In genomic region chr14:51022769-51023168, GRCh38 we compare ENCODE assay signal across 16 cellular contexts.
"Had no signal": no experiment of that assay in that cellular context is flagged by ENCODE, and none has a peak within 500 bp of the region (broad histone marks: within the 10 kb centered on the region; RNA-seq: fewer than 3 reads in every experiment).

No MANE protein-coding gene starts in this region.

- H3K36me3 ChIP-seq: colonic mucosa, SJSA1, upper lobe of right lung had no signal

- H3K27ac Mint-ChIP-seq: activated CD4-positive, alpha-beta memory T cell treated with anti-CD3 and anti-CD28 coated beads for 36 hours; activated naive CD8-positive, alpha-beta T cell; natural killer cell treated with Interleukin-12 subunit alpha and Interleukin-12 subunit beta and Interleukin-15 and Interleukin-18, amount 100 ng/mL, for 72 hours; stimulated activated effector memory CD8-positive, alpha-beta T cell treated with anti-CD3 and anti-CD28 coated beads, Interleukin-12 subunit alpha, Interleukin-12 subunit beta, amount 100 ng/mL, for 72 hours had no signal

- H3K36me3 Mint-ChIP-seq: activated CD4-positive, alpha-beta memory T cell treated with anti-CD3 and anti-CD28 coated beads for 36 hours; natural killer cell treated with Interleukin-12 subunit alpha and Interleukin-12 subunit beta and Interleukin-15 and Interleukin-18, amount 100 ng/mL, for 72 hours; stimulated activated effector memory CD8-positive, alpha-beta T cell treated with anti-CD3 and anti-CD28 coated beads, Interleukin-12 subunit alpha, Interleukin-12 subunit beta, amount 100 ng/mL, for 72 hours had no signal

- H3K4me3 Mint-ChIP-seq: activated CD4-positive, alpha-beta memory T cell treated with anti-CD3 and anti-CD28 coated beads for 36 hours; activated naive CD8-positive, alpha-beta T cell; activated T-cell treated with anti-CD3 and anti-CD28 coated beads, Interleukin-2, amount 50 U/mL, for 4 hours; natural killer cell treated with Interleukin-12 subunit alpha and Interleukin-12 subunit beta and Interleukin-15 and Interleukin-18, amount 100 ng/mL, for 72 hours; stimulated activated effector memory CD8-positive, alpha-beta T cell treated with anti-CD3 and anti-CD28 coated beads, Interleukin-12 subunit alpha, Interleukin-12 subunit beta, amount 100 ng/mL, for 72 hours had no signal

- H3K27me3 Mint-ChIP-seq: activated naive CD8-positive, alpha-beta T cell had no signal

- DNase-seq: activated CD4-positive, alpha-beta memory T cell treated with anti-CD3 and anti-CD28 coated beads for 36 hours; activated CD4-positive, alpha-beta T cell treated with anti-CD3 and anti-CD28 coated beads for 1 hour; activated effector memory CD4-positive, alpha-beta T cell treated with anti-CD3 and anti-CD28 coated beads, Interleukin-2, amount 50 U/mL, for 16 hours; activated T-cell treated with anti-CD3 and anti-CD28 coated beads, Interleukin-2, amount 50 U/mL, for 4 hours; colonic mucosa; effector CD4-positive, alpha-beta T cell; foreskin melanocyte; mammary epithelial cell; T-helper 9 cell; upper lobe of right lung had no signal

- H3K27ac ChIP-seq: colonic mucosa, hepatocyte, SJSA1, upper lobe of right lung had no signal

- H3K4me1 Mint-ChIP-seq: stimulated activated effector memory CD8-positive, alpha-beta T cell treated with anti-CD3 and anti-CD28 coated beads, Interleukin-12 subunit alpha, Interleukin-12 subunit beta, amount 100 ng/mL, for 72 hours had no signal

- H3K4me1 ChIP-seq: SJSA1, upper lobe of right lung had no signal

- H3K4me3 ChIP-seq: colonic mucosa, hepatocyte, SJSA1, smooth muscle cell, upper lobe of right lung had no signal

- H3K9me3 Mint-ChIP-seq: activated CD4-positive, alpha-beta memory T cell treated with anti-CD3 and anti-CD28 coated beads for 36 hours; activated T-cell treated with anti-CD3 and anti-CD28 coated beads, Interleukin-2, amount 50 U/mL, for 4 hours; natural killer cell treated with Interleukin-12 subunit alpha and Interleukin-12 subunit beta and Interleukin-15 and Interleukin-18, amount 100 ng/mL, for 72 hours; stimulated activated effector memory CD8-positive, alpha-beta T cell treated with anti-CD3 and anti-CD28 coated beads, Interleukin-12 subunit alpha, Interleukin-12 subunit beta, amount 100 ng/mL, for 72 hours had no signal

- H3K79me2 ChIP-seq: hepatocyte had no signal

- H3K4me2 ChIP-seq: hepatocyte, smooth muscle cell had no signal

- ATAC-seq: activated T-cell treated with anti-CD3 and anti-CD28 coated beads, Interleukin-2, amount 50 U/mL, for 4 hours; natural killer cell treated with Interleukin-12 subunit alpha and Interleukin-12 subunit beta and Interleukin-15 and Interleukin-18, amount 100 ng/mL, for 72 hours; stimulated activated effector memory CD8-positive, alpha-beta T cell treated with anti-CD3 and anti-CD28 coated beads, Interleukin-12 subunit alpha, Interleukin-12 subunit beta, amount 100 ng/mL, for 72 hours; upper lobe of right lung had no signal

- H2AFZ ChIP-seq: hepatocyte had no signal

- H3K27me3 ChIP-seq: colonic mucosa, hepatocyte, SJSA1, upper lobe of right lung had no signal

- H3K9me3 ChIP-seq: colonic mucosa, SJSA1, upper lobe of right lung had no signal
